In the genomic region with DNA sequence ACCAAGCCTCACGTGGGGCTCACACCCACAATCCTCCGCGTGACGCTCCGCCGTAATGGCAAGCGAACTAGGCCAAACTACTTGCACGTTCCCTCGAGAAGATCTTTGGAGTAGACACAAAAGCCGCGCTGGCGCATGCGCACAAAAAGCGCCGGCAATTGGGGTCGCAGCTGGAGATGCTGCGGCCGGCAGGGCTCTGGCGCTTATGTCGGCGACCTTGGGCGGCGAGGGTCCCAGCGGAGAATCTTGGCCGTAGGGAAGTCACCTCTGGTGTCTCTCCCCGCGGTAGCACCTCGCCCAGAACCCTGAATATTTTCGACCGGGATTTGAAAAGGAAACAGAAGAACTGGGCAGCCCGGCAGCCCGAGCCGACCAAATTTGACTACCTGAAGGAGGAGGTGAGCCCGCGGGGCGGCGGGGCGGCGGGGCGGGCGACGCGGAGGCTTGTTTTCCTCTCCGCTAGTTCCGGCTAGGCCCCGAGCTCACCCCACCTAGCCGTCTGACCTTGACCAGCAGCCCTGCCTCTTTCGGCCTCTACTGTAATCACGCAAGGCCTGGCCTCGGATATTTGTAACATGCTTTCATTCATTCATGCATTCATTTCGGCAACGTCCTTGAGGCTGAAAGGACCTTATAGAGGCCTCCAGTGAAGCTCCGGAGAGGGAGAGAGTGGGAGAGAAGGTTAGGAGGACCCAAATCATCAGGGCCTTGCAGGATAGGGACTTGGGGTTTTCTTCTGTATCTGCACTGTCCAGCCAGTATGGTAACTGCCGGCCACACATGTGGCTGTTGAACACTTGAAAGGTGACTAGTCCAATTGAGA, we compare ENCODE assay signal across 8 cellular contexts. TPM values are rescaled to one million over a fixed set of nuclear protein-coding genes. Genes with fewer than 3 reads are reported as not detected.
DNase-seq lines count a peak whose midpoint lies in the region; ATAC-seq and TF ChIP-seq lines count a peak whose summit lies in the region.

A gene with protein sequence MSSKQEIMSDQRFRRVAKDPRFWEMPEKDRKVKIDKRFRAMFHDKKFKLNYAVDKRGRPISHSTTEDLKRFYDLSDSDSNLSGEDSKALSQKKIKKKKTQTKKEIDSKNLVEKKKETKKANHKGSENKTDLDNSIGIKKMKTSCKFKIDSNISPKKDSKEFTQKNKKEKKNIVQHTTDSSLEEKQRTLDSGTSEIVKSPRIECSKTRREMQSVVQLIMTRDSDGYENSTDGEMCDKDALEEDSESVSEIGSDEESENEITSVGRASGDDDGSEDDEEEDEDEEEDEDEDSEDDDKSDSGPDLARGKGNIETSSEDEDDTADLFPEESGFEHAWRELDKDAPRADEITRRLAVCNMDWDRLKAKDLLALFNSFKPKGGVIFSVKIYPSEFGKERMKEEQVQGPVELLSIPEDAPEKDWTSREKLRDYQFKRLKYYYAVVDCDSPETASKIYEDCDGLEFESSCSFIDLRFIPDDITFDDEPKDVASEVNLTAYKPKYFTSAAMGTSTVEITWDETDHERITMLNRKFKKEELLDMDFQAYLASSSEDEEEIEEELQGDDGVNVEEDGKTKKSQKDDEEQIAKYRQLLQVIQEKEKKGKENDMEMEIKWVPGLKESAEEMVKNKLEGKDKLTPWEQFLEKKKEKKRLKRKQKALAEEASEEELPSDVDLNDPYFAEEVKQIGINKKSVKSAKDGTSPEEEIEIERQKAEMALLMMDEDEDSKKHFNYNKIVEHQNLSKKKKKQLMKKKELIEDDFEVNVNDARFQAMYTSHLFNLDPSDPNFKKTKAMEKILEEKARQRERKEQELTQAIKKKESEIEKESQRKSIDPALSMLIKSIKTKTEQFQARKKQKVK (minus strand): TSS at position 27 of the 823 bp plus-strand sequence. CDS start 1,779 bp downstream, outside the sequence.
A gene with protein sequence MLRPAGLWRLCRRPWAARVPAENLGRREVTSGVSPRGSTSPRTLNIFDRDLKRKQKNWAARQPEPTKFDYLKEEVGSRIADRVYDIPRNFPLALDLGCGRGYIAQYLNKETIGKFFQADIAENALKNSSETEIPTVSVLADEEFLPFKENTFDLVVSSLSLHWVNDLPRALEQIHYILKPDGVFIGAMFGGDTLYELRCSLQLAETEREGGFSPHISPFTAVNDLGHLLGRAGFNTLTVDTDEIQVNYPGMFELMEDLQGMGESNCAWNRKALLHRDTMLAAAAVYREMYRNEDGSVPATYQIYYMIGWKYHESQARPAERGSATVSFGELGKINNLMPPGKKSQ (plus strand): TSS at position 136 of the 823 bp plus-strand sequence. CDS start 41 bp downstream, at position 177.

- peaks cover 60% of the 10 kb centered on the region for H3K4me1 Mint-ChIP-seq in activated naive CD8-positive, alpha-beta T cell (ENCODE audit: low read depth)
- H3K4me1 Mint-ChIP-seq in glutamatergic neuron (ENCODE audit: low read depth, unreplicated experiment): peaks cover 9% of the 10 kb centered on the region

- POLR2A ChIA-PET in GM10248 (lab: Yijun Ruan, JAX): no interaction called here

- no peaks in the 10 kb centered on the region for H3K27me3 ChIP-seq in osteoblast (ENCODE audit: insufficient read depth, low read length)
- no peaks in the 10 kb centered on the region for H3K27me3 ChIP-seq in thoracic aorta (replicated peaks; ENCODE audit: insufficient read depth)

- H3K4me1 ChIP-seq in osteoblast (ENCODE audit: insufficient read depth, low read length) (peaks cover 16% of the 10 kb centered on the region), thoracic aorta (ENCODE audit: control insufficient read depth in 1 of 2, low read depth in 2 of 2) (peaks cover 21 to 24% of the 10 kb centered on the region in 2 donors)

- ATAC-seq in HG02623 (IDR thresholded peaks at IDR 0.05; ENCODE audit: unreplicated experiment): peak; percentile 97
- ATAC-seq in thoracic aorta (ENCODE audit: insufficient number of reproducible peaks, low FRiP score, low read depth): peak; percentile 95

- peaks cover 12% of the 10 kb centered on the region for H3K36me3 Mint-ChIP-seq in activated naive CD8-positive, alpha-beta T cell
- no peaks in the 10 kb centered on the region for H3K36me3 Mint-ChIP-seq in glutamatergic neuron (ENCODE audit: unreplicated experiment)

- peaks cover 5% of the 10 kb centered on the region for H4K20me1 ChIP-seq in osteoblast (ENCODE audit: insufficient read depth, low read length)

- peaks cover 69% of the 10 kb centered on the region for H3K79me2 ChIP-seq in osteoblast (ENCODE audit: insufficient read depth, low read length)

- H3K4me3 ChIP-seq in osteoblast (ENCODE audit: insufficient read depth, low read length) (peak within 1 kb of the TSS; percentile 94), thoracic aorta (peak within 1 kb of the TSS; percentile 82)

- H3K4me3 Mint-ChIP-seq in activated naive CD8-positive, alpha-beta T cell: peak within 1 kb of the TSS; percentile 100
- H3K4me3 Mint-ChIP-seq in glutamatergic neuron (ENCODE audit: unreplicated experiment): peak within 1 kb of the TSS; percentile 100

- H3K9me3 ChIP-seq in osteoblast (ENCODE audit: low read depth, low read length) (no peaks in the 10 kb centered on the region), thoracic aorta (no peaks in the 10 kb centered on the region)

- peak within 1 kb of the TSS; percentile 98 for H3K27ac Mint-ChIP-seq in activated naive CD8-positive, alpha-beta T cell
- peak within 1 kb of the TSS; percentile 97 for H3K27ac Mint-ChIP-seq in glutamatergic neuron (ENCODE audit: unreplicated experiment)

- H3K9me3 Mint-ChIP-seq in activated naive CD8-positive, alpha-beta T cell (ENCODE audit: low read depth): no peaks in the 10 kb centered on the region
- peaks cover 6% of the 10 kb centered on the region for H3K9me3 Mint-ChIP-seq in glutamatergic neuron (ENCODE audit: unreplicated experiment)

- no peaks in the 10 kb centered on the region for H3K27me3 Mint-ChIP-seq in activated naive CD8-positive, alpha-beta T cell
- peaks cover 3% of the 10 kb centered on the region for H3K27me3 Mint-ChIP-seq in glutamatergic neuron (ENCODE audit: unreplicated experiment)

- peak within 1 kb of the TSS; percentile 95 for H3K4me2 ChIP-seq in osteoblast (ENCODE audit: insufficient read depth, low read length)

- H2AFZ ChIP-seq in osteoblast (ENCODE audit: low read length): peak within 1 kb of the TSS; percentile 98

- H3K27ac ChIP-seq in osteoblast (ENCODE audit: low read depth, low read length) (peak within 1 kb of the TSS; percentile 88), thoracic aorta (peak within 1 kb of the TSS; percentile 60 to 85)

- H3K36me3 ChIP-seq in osteoblast (ENCODE audit: insufficient read depth, low read length): peaks cover 33% of the 10 kb centered on the region
- peaks cover 7% of the 10 kb centered on the region for H3K36me3 ChIP-seq in thoracic aorta

- DNase-seq in GM10248 (ENCODE audit: extremely low spot score): peak; percentile 93
- peak; percentile 96 for DNase-seq in NCI-H1105 (lab: John Stamatoyannopoulos, UW)
- peak; percentile 83 for DNase-seq in SKM-1 treated with dmso at 0.1 percent for 144 hours (lab: John Stamatoyannopoulos, UW; ENCODE audit: unreplicated experiment)
- peak; percentile 96 for DNase-seq in glutamatergic neuron
- peak; percentile 92 for DNase-seq in osteoblast (ENCODE audit: insufficient read length, low spot score, missing footprints)
- peak; percentile 79 for DNase-seq in thoracic aorta (ENCODE audit: low spot score)

- TF ChIP-seq CTCF in GM10248 (IDR thresholded peaks at IDR 0.05; ENCODE audit: control extremely low read depth, extremely low read depth, low read depth, missing control alignments) (no peak), glutamatergic neuron (IDR thresholded peaks at IDR 0.05; ENCODE audit: partially characterized antibody, unreplicated experiment) (no peak), osteoblast (IDR thresholded peaks at IDR 0.05; ENCODE audit: extremely low read depth, low read depth, low read length) (no peak), thoracic aorta (IDR thresholded peaks at IDR 0.05) (no peak)

- CTCF ChIA-PET in GM10248 (lab: Yijun Ruan, JAX): interaction anchor here (0.9 to 4.0 kb wide), 10 partner anchors 8 to 663 kb away, joined by 3 to 40 read pairs (median 5); no protein-coding TSS in a partner anchor

RNA-seq across cellular contexts. Expression of the first gene that starts in this region (rescaled TPM):
- 16.1 TPM for total RNA-seq in glutamatergic neuron (ENCODE audit: unreplicated experiment)
- 7.7 and 9.0 TPM in 2 replicates for total RNA-seq in osteoblast
- total RNA-seq in thoracic aorta: 10 to 100 TPM in 1 of 2 donors, 1 to 10 TPM in 1; 9.2 to 22.8 TPM

RNA-seq across cellular contexts. Expression of the second gene that starts in this region (rescaled TPM):
- total RNA-seq in glutamatergic neuron (ENCODE audit: unreplicated experiment) (51.2 TPM), osteoblast (8.3 and 12.3 TPM in 2 replicates), thoracic aorta (1 to 10 TPM; 5.3 to 8.1 TPM)

Comparison
In these comparisons a context has a peak if more than half of its experiments do, and no peak if none do; other contexts are left out.
1. Peak in every context shown above with its lines: DNase-seq, ATAC-seq, H3K4me3 ChIP-seq and H3K27ac ChIP-seq.